ENCODE assay signal across 21 cellular contexts in the genomic region with DNA sequence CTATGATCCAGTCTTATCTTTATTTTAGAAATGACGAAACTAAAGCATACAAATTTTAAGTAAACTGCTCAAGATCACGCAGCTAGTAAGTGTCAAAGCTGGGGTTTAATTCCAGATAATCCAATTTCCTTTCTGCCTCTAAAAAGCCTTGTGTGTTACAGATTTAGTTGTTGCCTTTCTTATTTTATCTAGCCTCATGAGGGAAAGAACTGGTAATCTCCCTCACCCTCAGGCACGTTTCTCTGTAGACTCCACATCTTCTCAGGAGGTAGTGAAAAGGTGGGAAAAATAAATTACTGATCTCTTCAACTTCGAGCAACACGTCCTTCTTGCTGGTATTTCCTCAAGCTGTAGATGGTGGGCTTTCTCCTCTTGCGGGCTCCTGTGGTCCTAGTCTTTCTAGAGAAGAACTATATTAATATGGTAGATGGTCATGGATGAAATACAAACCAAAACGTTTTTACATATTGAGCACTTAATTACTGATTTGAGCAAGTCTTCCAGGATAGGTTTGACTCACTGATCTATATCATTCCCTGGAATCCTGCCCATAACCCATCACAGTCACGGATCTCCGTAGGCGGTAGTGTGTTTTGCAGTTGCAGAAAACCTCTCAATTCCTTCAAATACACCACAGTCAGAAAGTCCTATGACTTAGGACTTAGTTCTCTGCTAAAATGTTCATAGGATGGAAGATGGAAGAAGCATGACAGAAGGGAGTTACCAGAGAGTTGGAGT.
"Had no signal": no experiment of that assay in that cellular context is flagged by ENCODE, and none has a peak within 500 bp of the region (broad histone marks: within the 10 kb centered on the region; RNA-seq: fewer than 3 reads in every experiment).

No MANE protein-coding gene starts in this region.

- DNase-seq: activated CD4-positive, alpha-beta T cell treated with anti-CD3 and anti-CD28 coated beads for 1 hour; activated CD4-positive, alpha-beta T cell treated with anti-CD3 and anti-CD28 coated beads, Interleukin-2, amount 50 U/mL, for 1 hour; activated CD8-positive, alpha-beta T cell treated with anti-CD3 and anti-CD28 coated beads, Interleukin-2, amount 10 ng/mL, durations not matched to agents 7 days and 5 days; activated gamma-delta T cell; activated naive CD4-positive, alpha-beta T cell treated with anti-CD3 and anti-CD28 coated beads, Interleukin-2, amount 50 U/mL, for 16 hours; activated naive CD8-positive, alpha-beta T cell treated with anti-CD3 and anti-CD28 coated beads, Interleukin-2, amount 50 U/mL, for 24 hours; body of pancreas; effector memory CD4-positive, alpha-beta T cell; heart left ventricle; islet precursor cell; left colon; naive thymus-derived CD8-positive, alpha-beta T cell; ovary; psoas muscle; stimulated activated CD4-positive, alpha-beta T cell treated with anti-CD3 and anti-CD28 coated beads, Interleukin-1b, Interleukin-23, amount 100 ng/mL, for 48 hours; substantia nigra; thyroid gland; WERI-Rb-1 had no signal

- H3K27me3 ChIP-seq: body of pancreas, gastroesophageal sphincter, heart left ventricle, neural progenitor cell, ovary, right atrium auricular region, thyroid gland had no signal

- H3K4me1 ChIP-seq: gastroesophageal sphincter, heart left ventricle, neural progenitor cell, psoas muscle, right atrium auricular region, thyroid gland had no signal

- H3K27ac ChIP-seq: body of pancreas, gastroesophageal sphincter, heart left ventricle, neural progenitor cell, ovary, psoas muscle, right atrium auricular region, thyroid gland, WERI-Rb-1 had no signal

- H3K9me3 ChIP-seq: body of pancreas, gastroesophageal sphincter, ovary, psoas muscle, right atrium auricular region, thyroid gland had no signal

- H3K4me3 ChIP-seq: body of pancreas, gastroesophageal sphincter, heart left ventricle, neural progenitor cell, ovary, psoas muscle, right atrium auricular region, thyroid gland had no signal

- H3K36me3 ChIP-seq: gastroesophageal sphincter, heart left ventricle, neural progenitor cell, ovary, right atrium auricular region, thyroid gland, WERI-Rb-1 had no signal
